In the genomic region with DNA sequence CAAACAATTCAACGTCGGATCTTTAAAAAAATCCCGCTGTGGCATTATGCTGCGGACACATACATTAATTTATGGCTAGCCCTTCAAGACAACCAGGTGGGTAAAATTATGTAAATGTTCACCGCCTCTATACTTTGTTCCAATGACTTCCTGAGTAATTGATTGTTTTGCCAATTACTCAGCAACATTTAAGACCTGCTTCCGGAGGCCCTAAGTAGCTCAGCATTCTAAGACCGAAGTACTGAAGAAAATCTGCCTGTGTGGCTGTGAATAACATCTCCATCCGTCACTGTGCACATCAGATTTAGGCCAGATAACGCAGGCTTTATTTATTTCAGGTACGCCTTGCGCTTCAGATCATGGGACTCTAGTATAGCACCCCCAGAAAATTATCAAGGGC, we compare ENCODE assay signal across 8 cellular contexts. TPM values are rescaled to one million over a fixed set of nuclear protein-coding genes. Genes with fewer than 3 reads are reported as not detected.
A peak's percentile ranks its signal among the peaks of the same experiment; 100 is the strongest.
DNase-seq lines count a peak whose midpoint lies in the region; ATAC-seq, FAIRE-seq and TF ChIP-seq lines count a peak whose summit lies in the region.

No MANE protein-coding gene starts in this region.

- intact Hi-C loops in CD8-positive, alpha-beta T cell (cut with DNase I, micrococcal nuclease), result loop anchor here (1.0 kb wide), 6 partner anchors 8 to 294 kb away; partner anchors contain the start of genes C16orf54 (in 1 of the 2), INO80E (in 1 of the 2) and KIF22 (in 1 of the 2)
- intact Hi-C loops in GM12878 (cut with micrococcal nuclease; ENCODE audit: unreplicated experiment), result loop anchor here (5.0 kb wide), 3 partner anchors 90 to 320 kb away; partner anchors contain the start of genes C16orf92, KIF22 and MAZ

- peak overlapping the region; percentile 1 for H3K4me3 ChIP-seq in CD8-positive, alpha-beta T cell (ENCODE audit: low read depth, low read length)
- peak overlapping the region; percentile 6; the same call in 1 of the 2 replicates for H3K4me3 ChIP-seq in GM12878

- CTCF ChIA-PET in CD8-positive, alpha-beta T cell (lab: Charles Lee), result interaction anchor here (0.6 to 6.9 kb wide), 23 partner anchors 13 to 895 kb away, joined by 3 to 113 read pairs (median 10); partner anchors contain the start of genes C16orf92, CDIPT, DCTPP1 and KIF22
- CTCF ChIA-PET in GM12878 (lab: Yijun Ruan, JAX), result interaction anchor here (0.7 to 5.2 kb wide), 17 partner anchors 8 to 146 kb away, joined by 3 to 27 read pairs (median 4); partner anchors contain the start of gene MVP

- WGBS in GM12878 (ENCODE audit: insufficient coverage, insufficient replicate concordance, low lambda C conversion rate, missing lambda C conversion rate), result 8% methylated on average over 11 of the region's 11 CpGs

- no peak for TF ChIP-seq POLR2A in GM12878 (IDR thresholded peaks at IDR 0.05; ENCODE audit: low read depth, low read length)

- peak; percentile 44 for FAIRE-seq in GM12878 (lab: Jason Lieb, UNC)

- no peak for TF ChIP-seq EP300 in GM12878 (IDR thresholded peaks at IDR 0.05; ENCODE audit: borderline replicate concordance in 1 of 2, control insufficient read depth in 1 of 2, low read depth in 2 of 2, low read length in 2 of 2)

- H4K20me1 ChIP-seq in GM12878 (ENCODE audit: control insufficient read depth, insufficient read depth), result no peaks in the 10 kb centered on the region

- H3K4me1 ChIP-seq in CD8-positive, alpha-beta T cell (ENCODE audit: insufficient read depth, low read length), result peaks cover 32% of the 10 kb centered on the region
- peaks cover 13% of the 10 kb centered on the region for H3K4me1 ChIP-seq in GM12878 (ENCODE audit: control insufficient read depth, insufficient read depth, low read length)

- H3K36me3 ChIP-seq in CD8-positive, alpha-beta T cell (ENCODE audit: insufficient read depth, low read length), result no peaks in the 10 kb centered on the region
- H3K36me3 ChIP-seq in GM12878 (ENCODE audit: control insufficient read depth in 2 of 2, insufficient read depth in 2 of 2, low read length in 1 of 2), result no peaks in the 10 kb centered on the region; a peak in 1 of 4 replicates

- no peaks in the 10 kb centered on the region for H3K79me2 ChIP-seq in GM12878 (ENCODE audit: control insufficient read depth, insufficient read depth, low read length)

- H3K4me2 ChIP-seq in GM12878 (ENCODE audit: control insufficient read depth, insufficient read depth), result peak overlapping the region; percentile 89

- no peaks in the 10 kb centered on the region for H3K9me3 Mint-ChIP-seq in CD8-positive, alpha-beta T cell
- peaks cover 0 to 9% (median 6%) of the 10 kb centered on the region in 3 donors for H3K9me3 Mint-ChIP-seq in IgD-negative memory B cell

- no peak for TF ChIP-seq CTCF in CD8-positive, alpha-beta T cell (IDR thresholded peaks at IDR 0.05)
- no peak for TF ChIP-seq CTCF in GM12878 (IDR thresholded peaks at IDR 0.05 in 2 of 3, conservative IDR thresholded peaks at IDR 0.05 in 1 of 3; ENCODE audit: control insufficient read depth in 2 of 3, extremely low read depth in 1 of 3, insufficient read depth in 1 of 3, low read depth in 3 of 3, low read length in 3 of 3)

- POLR2A ChIA-PET in CD8-positive, alpha-beta T cell (lab: Charles Lee), result interaction anchor here (0.6 to 5.2 kb wide), 25 partner anchors 10 to 363 kb away, joined by 3 to 54 read pairs (median 5); partner anchors contain the start of genes ALDOA, C16orf54, KIF22 and MAZ
- POLR2A ChIA-PET in GM12878 (lab: Charles Lee), result interaction anchor here (0.6 to 2.6 kb wide), 8 partner anchors 10 to 50 kb away, joined by 3 to 10 read pairs (median 4); partner anchors contain the start of genes QPRT and SPN

- in situ Hi-C loops in GM12878 (cut with MboI), result no loop called here

- H3K36me3 Mint-ChIP-seq in CD8-positive, alpha-beta T cell, result no peaks in the 10 kb centered on the region
- no peaks in the 10 kb centered on the region for H3K36me3 Mint-ChIP-seq in IgD-negative memory B cell

- H3K27ac ChIP-seq in CD8-positive, alpha-beta T cell (ENCODE audit: low read depth, low read length), result peak overlapping the region; percentile 67
- H3K27ac ChIP-seq in GM12878 (ENCODE audit: control insufficient read depth, insufficient read depth), result peak overlapping the region; percentile 75

- peak in 5 of 7 experiments; percentile 15 to 56 (median 34) for DNase-seq in CD8-positive, alpha-beta T cell
- DNase-seq in GM12878 (ENCODE audit: low read depth, low spot score) (peak; percentile 35), COLO668 (lab: John Stamatoyannopoulos, UW; ENCODE audit: unreplicated experiment) (no peak), SIG-M5 treated with dmso at 0.1 percent for 504 hours (lab: John Stamatoyannopoulos, UW; ENCODE audit: unreplicated experiment) (no peak), SHP77 treated with DMSO at 0.1 percent for 48 hours (lab: John Stamatoyannopoulos, UW) (no peak), NCI-H1105 (lab: John Stamatoyannopoulos, UW) (no peak)

- peak overlapping the region; percentile 70 for H3K4me3 Mint-ChIP-seq in CD8-positive, alpha-beta T cell
- H3K4me3 Mint-ChIP-seq in IgD-negative memory B cell, result peak overlapping the region; percentile 51 to 91 (median 78)

- H2AFZ ChIP-seq in GM12878 (ENCODE audit: control insufficient read depth, low read depth, low read length), result peak overlapping the region; percentile 37

- peak overlapping the region; percentile 94 for H3K27ac Mint-ChIP-seq in CD8-positive, alpha-beta T cell
- peak overlapping the region; percentile 91 to 95 (median 94) for H3K27ac Mint-ChIP-seq in IgD-negative memory B cell

- H3K9ac ChIP-seq in GM12878 (ENCODE audit: control insufficient read depth, insufficient read depth, low read length), result peak overlapping the region; percentile 11; the same call in 1 of the 2 replicates

- RAD21 ChIA-PET in GM12878 (lab: Charles Lee; ENCODE audit: unreplicated experiment), result interaction anchor here (0.6 to 2.5 kb wide), 12 partner anchors 14 to 361 kb away, joined by 3 to 11 read pairs (median 4); partner anchors contain the start of gene QPRT

- no peaks in the 10 kb centered on the region for H3K9me3 ChIP-seq in CD8-positive, alpha-beta T cell (ENCODE audit: low read length)
- peaks cover 1% of the 10 kb centered on the region; the same call in 2 of the 3 replicates for H3K9me3 ChIP-seq in GM12878 (replicated peaks; ENCODE audit: control insufficient read depth, insufficient read depth, low read length)

- peaks cover 37% of the 10 kb centered on the region for H3K4me1 Mint-ChIP-seq in CD8-positive, alpha-beta T cell (ENCODE audit: low read depth)
- peaks cover 17 to 19% (median 18%) of the 10 kb centered on the region in 3 donors for H3K4me1 Mint-ChIP-seq in IgD-negative memory B cell

- SMC1A ChIA-PET in GM12878 (lab: Charles Lee; ENCODE audit: uncharacterized antibody, unreplicated experiment), result interaction anchor here (0.6 to 2.8 kb wide), 20 partner anchors 11 to 146 kb away, joined by 3 to 14 read pairs (median 4); partner anchors contain the start of genes PAGR1 and QPRT

- no peaks in the 10 kb centered on the region for H3K27me3 Mint-ChIP-seq in CD8-positive, alpha-beta T cell (ENCODE audit: low read depth)
- peaks cover 2% of the 10 kb centered on the region for H3K27me3 Mint-ChIP-seq in IgD-negative memory B cell

- BruUV-seq in GM12878 (replicated peaks; lab: Mats Ljungman, UMichigan), result no TSS peak

- TF ChIP-seq RAD21 in GM12878 (IDR thresholded peaks at IDR 0.05; ENCODE audit: insufficient read depth, low read depth, low read length), result no peak

- ATAC-seq in CD8-positive, alpha-beta T cell, result peak; percentile 67
- ATAC-seq in GM19351 (IDR thresholded peaks at IDR 0.05; ENCODE audit: unreplicated experiment) (peak; percentile 31), GM12878 (peak; percentile 57)

- no peaks in the 10 kb centered on the region for H3K27me3 ChIP-seq in CD8-positive, alpha-beta T cell (ENCODE audit: insufficient read depth, low read length)
- no peaks in the 10 kb centered on the region for H3K27me3 ChIP-seq in GM12878 (replicated peaks in 1 of 2; ENCODE audit: control insufficient read depth in 2 of 2, insufficient read depth in 2 of 2, low read length in 1 of 2)

RNA-seq across cellular contexts. Expression of gene QPRT, which starts 23.3 kb away (rescaled TPM):
- under 1 TPM in 1 of 2 experiments, not detected in 1; 0.76 TPM for total RNA-seq in CD8-positive, alpha-beta T cell
- polyA plus RNA-seq in IgD-negative memory B cell, result not detected
- 28.0 and 32.4 TPM in 2 replicates for total RNA-seq in GM12878 (2013; cell fraction: nucleolus; rRNA removed)
- total RNA-seq in GM12878 (2014; rRNA removed), result 32.1 and 36.4 TPM in 2 replicates
- total RNA-seq in GM12878 (2014; rRNA removed; fragmentation: Illumina TruSeq; extraction: Trizol), result 15.6 and 16.4 TPM in 2 replicates
- total RNA-seq in GM12878 (2021), result 34.8 and 35.7 TPM in 2 replicates
- 14.8 TPM for polyA plus RNA-seq in GM12878 (2011; ENCODE audit: low read depth)
- 25.7 and 43.0 TPM in 2 replicates for polyA plus RNA-seq in GM12878 (2011; rRNA removed)
- 57.2 and 75.7 TPM in 2 replicates for polyA plus RNA-seq in GM12878 (2011; cell fraction: cytosol; rRNA removed)
- polyA plus RNA-seq in GM12878 (2011; cell fraction: nucleus; rRNA removed), result 36.7 and 44.1 TPM in 2 replicates
- 52.2 and 54.7 TPM in 2 replicates for polyA plus RNA-seq in GM12878 (2012)
- polyA plus RNA-seq in GM12878 (2014; fragmentation: Illumina TruSeq; extraction: Trizol), result 19.2 and 19.9 TPM in 2 replicates
- polyA plus RNA-seq in GM12878 (2014; fragmentation: Nextera tagmentation; extraction: Ambion mirVana), result 1 to 10 TPM; 2.7 to 6.9 TPM
- polyA plus RNA-seq in GM12878 (2014; rRNA removed), result 30.1 and 31.3 TPM in 2 replicates
- 10 to 100 TPM; 31.4 to 34.7 TPM for polyA plus RNA-seq in GM12878 (2016; fragmentation: Nextera tagmentation; extraction: Ambion mirVana)
- polyA minus RNA-seq in GM12878 (2011; rRNA and poly(A)+ RNA removed), result 27.3 and 44.8 TPM in 2 replicates
- polyA minus RNA-seq in GM12878 (2011; cell fraction: cytosol; rRNA and poly(A)+ RNA removed), result 20.3 and 25.0 TPM in 2 replicates
- polyA minus RNA-seq in GM12878 (2011; cell fraction: nucleus; rRNA and poly(A)+ RNA removed), result 5.8 and 9.1 TPM in 2 replicates

RNA-seq across cellular contexts. Expression of gene SPN, which starts 39.3 kb away (rescaled TPM):
- 10 to 100 TPM; 36.9 to 38.2 TPM for total RNA-seq in CD8-positive, alpha-beta T cell
- polyA plus RNA-seq in IgD-negative memory B cell, result 11.0 TPM
- 270 and 289 TPM in 2 replicates for total RNA-seq in GM12878 (2013; cell fraction: nucleolus; rRNA removed)
- total RNA-seq in GM12878 (2014; rRNA removed), result 74.4 and 80.7 TPM in 2 replicates
- total RNA-seq in GM12878 (2014; rRNA removed; fragmentation: Illumina TruSeq; extraction: Trizol), result 54.1 and 57.4 TPM in 2 replicates
- total RNA-seq in GM12878 (2021), result 173 and 182 TPM in 2 replicates
- polyA plus RNA-seq in GM12878 (2011; ENCODE audit: low read depth), result 29.2 TPM
- polyA plus RNA-seq in GM12878 (2011; rRNA removed), result 45.4 and 134 TPM in 2 replicates
- polyA plus RNA-seq in GM12878 (2011; cell fraction: cytosol; rRNA removed), result 78.1 and 109 TPM in 2 replicates
- 119 and 123 TPM in 2 replicates for polyA plus RNA-seq in GM12878 (2011; cell fraction: nucleus; rRNA removed)
- polyA plus RNA-seq in GM12878 (2012), result 89.0 and 97.1 TPM in 2 replicates
- 144 and 150 TPM in 2 replicates for polyA plus RNA-seq in GM12878 (2014; fragmentation: Illumina TruSeq; extraction: Trizol)
- 10 to 100 TPM; 16.2 to 42.8 TPM for polyA plus RNA-seq in GM12878 (2014; fragmentation: Nextera tagmentation; extraction: Ambion mirVana)
- polyA plus RNA-seq in GM12878 (2014; rRNA removed), result 74.6 and 80.2 TPM in 2 replicates
- 100 to 1,000 TPM; 105 to 108 TPM for polyA plus RNA-seq in GM12878 (2016; fragmentation: Nextera tagmentation; extraction: Ambion mirVana)
- polyA minus RNA-seq in GM12878 (2011; rRNA and poly(A)+ RNA removed), result 96.7 and 112 TPM in 2 replicates
- polyA minus RNA-seq in GM12878 (2011; cell fraction: cytosol; rRNA and poly(A)+ RNA removed), result 47.4 and 49.8 TPM in 2 replicates
- 26.7 and 39.3 TPM in 2 replicates for polyA minus RNA-seq in GM12878 (2011; cell fraction: nucleus; rRNA and poly(A)+ RNA removed)

RNA-seq across cellular contexts. Expression of gene C16orf54, which starts 43.5 kb away (rescaled TPM):
- total RNA-seq in CD8-positive, alpha-beta T cell, result 100 to 1,000 TPM; 129 to 132 TPM
- polyA plus RNA-seq in IgD-negative memory B cell (50.6 TPM), GM12878 (2011; rRNA removed) (2.9 and 4.4 TPM in 2 replicates), GM12878 (2014; fragmentation: Illumina TruSeq; extraction: Trizol) (4.1 and 5.2 TPM in 2 replicates), GM12878 (2014; fragmentation: Nextera tagmentation; extraction: Ambion mirVana) (1 to 10 TPM; 2.1 to 2.4 TPM), GM12878 (2014; rRNA removed) (6.3 and 7.0 TPM in 2 replicates), GM12878 (2016; fragmentation: Nextera tagmentation; extraction: Ambion mirVana) (1 to 10 TPM; 4.6 to 5.6 TPM)
- 9.4 and 10.1 TPM in 2 replicates for total RNA-seq in GM12878 (2013; cell fraction: nucleolus; rRNA removed)
- total RNA-seq in GM12878 (2014; rRNA removed) (12.4 and 13.3 TPM in 2 replicates), GM12878 (2014; rRNA removed; fragmentation: Illumina TruSeq; extraction: Trizol) (5.8 and 5.9 TPM in 2 replicates), GM12878 (2021) (10.9 and 11.0 TPM in 2 replicates)
- 3.6 TPM for polyA plus RNA-seq in GM12878 (2011; ENCODE audit: low read depth)
- polyA plus RNA-seq in GM12878 (2011; cell fraction: cytosol; rRNA removed), result 4.9 and 6.7 TPM in 2 replicates
- polyA plus RNA-seq in GM12878 (2011; cell fraction: nucleus; rRNA removed), result 4.4 and 5.3 TPM in 2 replicates
- 5.1 and 6.0 TPM in 2 replicates for polyA plus RNA-seq in GM12878 (2012)
- 10.3 and 14.3 TPM in 2 replicates for polyA minus RNA-seq in GM12878 (2011; rRNA and poly(A)+ RNA removed)
- polyA minus RNA-seq in GM12878 (2011; cell fraction: cytosol; rRNA and poly(A)+ RNA removed), result 6.4 and 7.6 TPM in 2 replicates
- 4.4 and 6.3 TPM in 2 replicates for polyA minus RNA-seq in GM12878 (2011; cell fraction: nucleus; rRNA and poly(A)+ RNA removed)

Comparison
In these comparisons a context has a peak if more than half of its experiments do, and no peak if none do; other contexts are left out.
1. DNase-seq: peak in CD8-positive, alpha-beta T cell (5 of 7) and GM12878 (single experiment); none in COLO668 (single experiment), SIG-M5 treated with dmso at 0.1 percent for 504 hours (single experiment), SHP77 treated with DMSO at 0.1 percent for 48 hours (single experiment) and NCI-H1105 (single experiment).
2. RNA of gene QPRT, which starts 23.3 kb away (total RNA-seq): 15.6 to 36.4 TPM in GM12878; 0.76 TPM in CD8-positive, alpha-beta T cell; every median in the first group is over 4 times any median in the second.
3. RNA of gene C16orf54, which starts 43.5 kb away (total RNA-seq): 129 to 132 TPM in CD8-positive, alpha-beta T cell; 5.8 to 13.3 TPM in GM12878; every median in the first group is over 4 times any median in the second.
4. Peak in every context shown above with its lines, with median percentiles within 50 percentile points of each other: ATAC-seq.